32 cellular contexts compared by ENCODE assay signal in the genomic region with DNA sequence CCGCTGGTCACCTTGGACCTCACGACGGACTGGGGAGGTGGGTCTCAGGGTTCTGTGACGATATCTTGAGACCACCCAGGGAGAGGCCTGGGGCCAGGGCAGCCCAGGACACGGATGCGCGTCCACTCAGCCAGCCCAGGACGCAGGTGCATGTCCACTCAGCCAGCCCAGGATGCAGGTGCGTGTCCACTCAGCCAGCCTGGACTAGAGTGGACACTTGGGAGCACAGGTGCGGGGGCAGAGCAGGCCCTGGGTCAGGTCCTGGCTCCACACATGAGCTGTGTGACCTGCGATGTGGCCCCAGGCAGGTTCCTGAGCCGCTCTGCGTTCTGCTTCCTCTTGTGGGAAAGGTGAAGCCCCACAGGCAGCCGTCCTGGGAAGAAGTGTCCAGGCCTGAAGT. TPM values are rescaled to one million over a fixed set of nuclear protein-coding genes. Genes with fewer than 3 reads are reported as not detected.
"Had no signal": no experiment of that assay in that cellular context is flagged by ENCODE, and none has a peak within 500 bp of the region (broad histone marks: within the 10 kb centered on the region; RNA-seq: fewer than 3 reads in every experiment).

No MANE protein-coding gene starts in this region.

- H3K4me3 ChIP-seq: colonic mucosa, esophagus squamous epithelium, gastrocnemius medialis, hepatocyte, left ventricle myocardium inferior, lower lobe of right lung had no signal

- H3K27ac ChIP-seq: colonic mucosa, epithelial cell of prostate, esophagus squamous epithelium, gastrocnemius medialis, hepatocyte, left ventricle myocardium inferior, lower lobe of right lung had no signal

- H3K4me2 ChIP-seq: hepatocyte had no signal

- H3K9me3 ChIP-seq: colonic mucosa, esophagus squamous epithelium, gastrocnemius medialis, left ventricle myocardium inferior, lower lobe of right lung had no signal

- ATAC-seq: effector memory CD8-positive, alpha-beta T cell; esophagus mucosa; gastrocnemius medialis; left colon; left lobe of liver; lower lobe of right lung had no signal

- DNase-seq: colonic mucosa; cortex of kidney; effector CD8-positive, alpha-beta T cell; effector memory CD8-positive, alpha-beta T cell; endodermal cell; erythroblast; esophagus squamous epithelium; foreskin fibroblast; foreskin melanocyte; gastrocnemius medialis; head of caudate nucleus; hypothalamus; immature natural killer cell; islet precursor cell; left colon; left ventricle myocardium inferior; lower lobe of right lung; mesendoderm; midbrain had no signal

- H3K36me3 ChIP-seq: colonic mucosa, esophagus squamous epithelium, gastrocnemius medialis, left ventricle myocardium inferior, lower lobe of right lung had no signal

- FAIRE-seq: endometrium had no signal

- H3K4me1 ChIP-seq: colonic mucosa, esophagus squamous epithelium, gastrocnemius medialis, left ventricle myocardium inferior, lower lobe of right lung had no signal

- H3K27me3 ChIP-seq: colonic mucosa, hepatocyte had no signal

RNA-seq across cellular contexts. Expression of gene KNDC1, which starts 22.2 kb away (rescaled TPM):
- total RNA-seq: glomerular endothelial cell had no signal
- polyA plus RNA-seq: immature natural killer cell had no signal

RNA-seq across cellular contexts. Expression of gene UTF1, which starts 47.8 kb away (rescaled TPM):
- total RNA-seq: cerebellum, colonic mucosa, dermis microvascular lymphatic vessel endothelial cell, esophagus mucosa, esophagus squamous epithelium, gastrocnemius medialis, glomerular endothelial cell, hepatocyte, kidney epithelial cell, left colon, left lobe of liver, left ventricle myocardium inferior, lower leg skin, lower lobe of right lung, lung microvascular endothelial cell, mononuclear cell, mucosa of gallbladder had no signal
- polyA plus RNA-seq: hepatocyte, immature natural killer cell had no signal

RNA-seq across cellular contexts. Expression of gene VENTX, which starts 55.5 kb away (rescaled TPM):
- total RNA-seq: dermis microvascular lymphatic vessel endothelial cell, glomerular endothelial cell, hepatocyte, kidney epithelial cell, lung microvascular endothelial cell had no signal
- polyA plus RNA-seq: hepatocyte had no signal
